24 cellular contexts compared by ENCODE assay signal in the genomic region with DNA sequence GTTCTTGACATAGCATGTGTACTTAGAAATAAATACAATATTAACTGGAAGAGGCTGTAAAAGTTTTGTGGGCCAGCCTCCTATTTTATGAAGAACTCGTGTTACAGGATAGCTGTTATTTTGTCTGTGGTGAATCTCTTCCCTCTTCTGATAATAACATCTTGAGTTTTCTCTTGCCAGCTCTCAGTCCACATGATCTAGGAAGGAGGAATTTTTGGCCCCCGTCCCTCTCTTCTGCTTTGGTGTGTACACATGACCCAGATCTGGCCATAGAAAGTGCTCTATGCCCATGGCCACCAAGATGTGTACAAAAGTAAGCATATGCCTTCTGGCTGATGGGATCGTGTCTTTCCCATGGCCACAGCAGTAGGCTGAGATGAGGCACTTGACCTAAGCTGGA.
DNase-seq lines count a peak whose midpoint lies in the region; ATAC-seq and TF ChIP-seq lines count a peak whose summit lies in the region.
"Had no signal": no experiment of that assay in that cellular context is flagged by ENCODE, and none has a peak within 500 bp of the region (broad histone marks: within the 10 kb centered on the region; RNA-seq: fewer than 3 reads in every experiment).

No MANE protein-coding gene starts in this region.

- DNase-seq in LNCaP clone FGC (ENCODE audit: low read depth) (peak; percentile 67), SK-MEL-5 (ENCODE audit: low read depth, low spot score) (peak; percentile 3), choroid plexus epithelial cell (ENCODE audit: low read depth) (peak; percentile 4), myocyte (ENCODE audit: low read depth) (peak; percentile 12)
- DNase-seq: 8988T; ACHN; AML-193; BE2C; CD4-positive, alpha-beta T cell; CD8-positive, alpha-beta memory T cell; DMS 273 treated with DMSO at 0.1 percent for 48 hours; DMS79; EL; GDM1; H9 had no signal

- no peak for ATAC-seq in HG02623 (IDR thresholded peaks at IDR 0.05; ENCODE audit: unreplicated experiment)
- ATAC-seq in HG02852 (IDR thresholded peaks at IDR 0.05; ENCODE audit: unreplicated experiment): no peak
- ATAC-seq in HG02588 (IDR thresholded peaks at IDR 0.05; ENCODE audit: unreplicated experiment): no peak
- ATAC-seq in HG02973 (IDR thresholded peaks at IDR 0.05; ENCODE audit: unreplicated experiment): no peak
- ATAC-seq: A549, GM12878, GM23338, HCT116 had no signal

- no peak for TF ChIP-seq CTCF in LNCaP clone FGC (IDR thresholded peaks at IDR 0.05; ENCODE audit: control insufficient read depth, extremely low read depth, insufficient read depth)
- TF ChIP-seq CTCF in choroid plexus epithelial cell (conservative IDR thresholded peaks at IDR 0.05; ENCODE audit: low read depth, low read length): no peak

- in situ Hi-C loops in SK-MEL-5 (cut with HindIII; ENCODE audit: low pct_unique_long_range_greater_than_20kb, low sequenced_read_pairs): no loop called here

- H3K4me3 ChIP-seq in LNCaP clone FGC (ENCODE audit: low read depth, low read length) (no peak overlapping the region), choroid plexus epithelial cell (ENCODE audit: low read depth, low read length) (no peak overlapping the region)
- H3K4me3 ChIP-seq: A549; BLaER1 treated with 17β-estradiol and CSF1 and Interleukin-3, amounts not matched to agents 10 nM and 100 nM; GM12878; GM23338 had no signal

Comparison
In these comparisons a context has a peak if more than half of its experiments do, and no peak if none do; other contexts are left out.
1. DNase-seq: peak in every context shown above with its lines; median percentile 67 in LNCaP clone FGC; 12 in myocyte; 4 in choroid plexus epithelial cell; 3 in SK-MEL-5.